ENCODE assay signal across 9 cellular contexts in genomic region chr5:131532016-131532640, GRCh38.
DNase-seq lines count a peak whose midpoint lies in the region; ATAC-seq and TF ChIP-seq lines count a peak whose summit lies in the region.
"Had no signal": no experiment of that assay in that cellular context is flagged by ENCODE, and none has a peak within 500 bp of the region (broad histone marks: within the 10 kb centered on the region; RNA-seq: fewer than 3 reads in every experiment).

No MANE protein-coding gene starts in this region.

- no peaks in the 10 kb centered on the region for H3K27me3 Mint-ChIP-seq in activated naive CD4-positive, alpha-beta T cell treated with anti-CD3 and anti-CD28 coated beads, Interleukin-2, amount 50 U/mL, for 24 hours
- no peaks in the 10 kb centered on the region for H3K27me3 Mint-ChIP-seq in activated T-helper 1 cell treated with anti-CD3 and anti-CD28 coated beads, Interleukin-12 subunit alpha, Interleukin-12 subunit beta, Interleukin-2, Interleukin-4 antibody, amounts not matched to agents 30 ng/mL and 10 ng/mL and 1 ng/mL, durations not matched to agents 14 hours and 24 hours and 36 hours (ENCODE audit: insufficient read depth)
- no peaks in the 10 kb centered on the region for H3K27me3 Mint-ChIP-seq in immature natural killer cell (ENCODE audit: low read depth in 3 of 3)

- H3K9me3 Mint-ChIP-seq in activated naive CD4-positive, alpha-beta T cell treated with anti-CD3 and anti-CD28 coated beads, Interleukin-2, amount 50 U/mL, for 24 hours, result no peaks in the 10 kb centered on the region
- H3K9me3 Mint-ChIP-seq in activated T-helper 1 cell treated with anti-CD3 and anti-CD28 coated beads, Interleukin-12 subunit alpha, Interleukin-12 subunit beta, Interleukin-2, Interleukin-4 antibody, amounts not matched to agents 30 ng/mL and 10 ng/mL and 1 ng/mL, durations not matched to agents 14 hours and 24 hours and 36 hours, result no peaks in the 10 kb centered on the region
- H3K9me3 Mint-ChIP-seq in immature natural killer cell, result no peaks in the 10 kb centered on the region

- H3K4me3 ChIP-seq in thymus (ENCODE audit: low read length), result peak overlapping the region; percentile 3

- H3K36me3 ChIP-seq in thymus (ENCODE audit: control insufficient read depth, insufficient read depth), result no peaks in the 10 kb centered on the region

- no peaks in the 10 kb centered on the region for H3K27me3 ChIP-seq in thymus (ENCODE audit: control insufficient read depth, insufficient read depth)

- intact Hi-C loops in activated T-helper 1 cell treated with anti-CD3 and anti-CD28 coated beads, Interleukin-12 subunit alpha, Interleukin-12 subunit beta, Interleukin-2, Interleukin-4 antibody, amounts not matched to agents 30 ng/mL and 10 ng/mL and 1 ng/mL, durations not matched to agents 14 hours and 24 hours and 36 hours (cut with micrococcal nuclease), result loop anchor here (1.0 to 5.0 kb wide), 7 partner anchors 9 to 475 kb away; no protein-coding TSS in a partner anchor

- no peaks in the 10 kb centered on the region for H3K9me3 ChIP-seq in thymus (ENCODE audit: control insufficient read depth)

- H3K27ac ChIP-seq in thymus (ENCODE audit: low read depth) (peak overlapping the region; percentile 61), RWPE1 (no peak overlapping the region)

- H3K4me1 Mint-ChIP-seq in activated naive CD4-positive, alpha-beta T cell treated with anti-CD3 and anti-CD28 coated beads, Interleukin-2, amount 50 U/mL, for 24 hours, result peaks cover 81% of the 10 kb centered on the region
- H3K4me1 Mint-ChIP-seq in activated T-helper 1 cell treated with anti-CD3 and anti-CD28 coated beads, Interleukin-12 subunit alpha, Interleukin-12 subunit beta, Interleukin-2, Interleukin-4 antibody, amounts not matched to agents 30 ng/mL and 10 ng/mL and 1 ng/mL, durations not matched to agents 14 hours and 24 hours and 36 hours (ENCODE audit: low read depth), result peaks cover 75% of the 10 kb centered on the region
- H3K4me1 Mint-ChIP-seq in immature natural killer cell, result peaks cover 60 to 92% of the 10 kb centered on the region in 2 donors

- CTCF ChIA-PET in RWPE1 (lab: Yijun Ruan, JAX), result interaction anchor here (0.6 to 2.2 kb wide), 2 partner anchors 8 to 552 kb away, joined by 3 to 8 read pairs; no protein-coding TSS in a partner anchor

- H3K4me3 Mint-ChIP-seq in activated naive CD4-positive, alpha-beta T cell treated with anti-CD3 and anti-CD28 coated beads, Interleukin-2, amount 50 U/mL, for 24 hours, result peak overlapping the region; percentile 86
- peak overlapping the region; percentile 79 for H3K4me3 Mint-ChIP-seq in activated T-helper 1 cell treated with anti-CD3 and anti-CD28 coated beads, Interleukin-12 subunit alpha, Interleukin-12 subunit beta, Interleukin-2, Interleukin-4 antibody, amounts not matched to agents 30 ng/mL and 10 ng/mL and 1 ng/mL, durations not matched to agents 14 hours and 24 hours and 36 hours
- peak overlapping the region; percentile 78 to 86 (median 80) for H3K4me3 Mint-ChIP-seq in immature natural killer cell

- H3K4me1 ChIP-seq in thymus (ENCODE audit: control insufficient read depth, insufficient read depth, low read length), result peaks cover 4% of the 10 kb centered on the region

- 33% methylated on average over 7 of the region's 7 CpGs for WGBS in thymus

- H3K27ac Mint-ChIP-seq in activated naive CD4-positive, alpha-beta T cell treated with anti-CD3 and anti-CD28 coated beads, Interleukin-2, amount 50 U/mL, for 24 hours, result peak overlapping the region; percentile 83
- peak overlapping the region; percentile 84 for H3K27ac Mint-ChIP-seq in activated T-helper 1 cell treated with anti-CD3 and anti-CD28 coated beads, Interleukin-12 subunit alpha, Interleukin-12 subunit beta, Interleukin-2, Interleukin-4 antibody, amounts not matched to agents 30 ng/mL and 10 ng/mL and 1 ng/mL, durations not matched to agents 14 hours and 24 hours and 36 hours
- peak overlapping the region; percentile 83 to 92 (median 87) for H3K27ac Mint-ChIP-seq in immature natural killer cell

- POLR2A ChIA-PET in RWPE1 (lab: Yijun Ruan, JAX; ENCODE audit: low non-redundant PET), result no interaction called here

- ATAC-seq in GM18511 (IDR thresholded peaks at IDR 0.05; ENCODE audit: unreplicated experiment), result no peak
- ATAC-seq in GM21447 (IDR thresholded peaks at IDR 0.05; ENCODE audit: unreplicated experiment), result no peak

- DNase-seq in activated naive CD4-positive, alpha-beta T cell (lab: John Stamatoyannopoulos, UW), result no peak
- DNase-seq in activated T-helper 1 cell treated with anti-CD3 and anti-CD28 coated beads, Interleukin-12 subunit alpha, Interleukin-12 subunit beta, Interleukin-2, Interleukin-4 antibody, amounts not matched to agents 30 ng/mL and 10 ng/mL and 1 ng/mL, durations not matched to agents 14 hours and 24 hours and 36 hours (ENCODE audit: low spot score), result no peak
- peak in 2 of 3 donors; percentile 22 to 30 for DNase-seq in immature natural killer cell
- no peak for DNase-seq in RWPE1 (ENCODE audit: low spot score)
- DNase-seq: T-helper 9 cell had no signal

- H3K36me3 Mint-ChIP-seq in activated naive CD4-positive, alpha-beta T cell treated with anti-CD3 and anti-CD28 coated beads, Interleukin-2, amount 50 U/mL, for 24 hours, result peaks cover 9% of the 10 kb centered on the region
- H3K36me3 Mint-ChIP-seq in activated T-helper 1 cell treated with anti-CD3 and anti-CD28 coated beads, Interleukin-12 subunit alpha, Interleukin-12 subunit beta, Interleukin-2, Interleukin-4 antibody, amounts not matched to agents 30 ng/mL and 10 ng/mL and 1 ng/mL, durations not matched to agents 14 hours and 24 hours and 36 hours (ENCODE audit: low read depth), result peaks cover 20% of the 10 kb centered on the region
- H3K36me3 Mint-ChIP-seq in immature natural killer cell, result no peaks in the 10 kb centered on the region

- TF ChIP-seq CTCF in RWPE1 (conservative IDR thresholded peaks at IDR 0.05; ENCODE audit: low read depth), result no peak

Comparison
In these comparisons a context has a peak if more than half of its experiments do, and no peak if none do; other contexts are left out.
1. DNase-seq: peak in immature natural killer cell (2 of 3); none in activated naive CD4-positive, alpha-beta T cell (0 of 4), activated T-helper 1 cell treated with anti-CD3 and anti-CD28 coated beads, Interleukin-12 subunit alpha, Interleukin-12 subunit beta, Interleukin-2, Interleukin-4 antibody, amounts not matched to agents 30 ng/mL and 10 ng/mL and 1 ng/mL, durations not matched to agents 14 hours and 24 hours and 36 hours (single experiment) and RWPE1 (single experiment).
2. Peak in every context shown above with its lines, with median percentiles within 50 percentile points of each other: H3K27ac Mint-ChIP-seq and H3K4me3 Mint-ChIP-seq.